Comparison of ENCODE assay signal across 8 cellular contexts in the genomic region with DNA sequence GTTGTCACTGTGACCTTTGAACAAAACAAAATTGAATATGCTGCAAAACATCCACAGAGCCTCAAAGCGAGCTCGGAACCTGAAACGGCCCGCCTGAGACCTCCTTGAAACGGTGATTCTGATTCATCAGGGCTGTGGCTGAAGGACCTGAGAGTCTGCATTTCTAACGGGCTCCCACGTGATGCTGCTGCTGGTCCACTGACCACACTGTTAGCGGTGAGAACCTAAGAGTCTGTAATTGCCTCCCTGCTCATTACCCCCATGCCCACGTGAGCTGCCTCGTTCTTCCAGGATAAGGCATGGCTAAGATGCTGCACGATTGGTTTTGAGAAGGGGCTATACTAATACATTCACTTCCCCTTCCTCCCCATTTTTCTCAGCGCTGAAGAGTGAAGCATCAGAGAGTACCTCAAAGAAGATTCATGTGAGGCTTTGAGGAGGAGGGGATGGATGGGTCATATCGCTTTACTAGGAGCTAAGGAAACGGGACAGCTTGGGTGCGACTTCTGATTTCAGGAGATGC. TPM values are rescaled to one million over a fixed set of nuclear protein-coding genes. Genes with fewer than 3 reads are reported as not detected.
A peak's percentile ranks its signal among the peaks of the same experiment; 100 is the strongest.
DNase-seq lines count a peak whose midpoint lies in the region; ATAC-seq and TF ChIP-seq lines count a peak whose summit lies in the region.

No MANE protein-coding gene starts in this region.

- no peak overlapping the region for H3K27ac Mint-ChIP-seq in effector memory CD8-positive, alpha-beta T cell
- H3K27ac Mint-ChIP-seq in progenitor cell of endocrine pancreas: peak overlapping the region; percentile 93

- peaks cover 45 to 46% of the 10 kb centered on the region in 2 donors for H3K27me3 Mint-ChIP-seq in effector memory CD8-positive, alpha-beta T cell
- peaks cover 55% of the 10 kb centered on the region for H3K27me3 Mint-ChIP-seq in progenitor cell of endocrine pancreas

- ATAC-seq in GM18505 (IDR thresholded peaks at IDR 0.05; ENCODE audit: unreplicated experiment) (peak; percentile 18), HG03354 (IDR thresholded peaks at IDR 0.05; ENCODE audit: poor library complexity, severe bottlenecking, unreplicated experiment) (peak; percentile 11)
- ATAC-seq in effector memory CD8-positive, alpha-beta T cell (replicated peaks): peak; percentile 14

- no peak for DNase-seq in effector memory CD8-positive, alpha-beta T cell
- no peak for DNase-seq in progenitor cell of endocrine pancreas (ENCODE audit: low spot score, unreplicated experiment)
- DNase-seq in DMS153 (lab: John Stamatoyannopoulos, UW): no peak
- DNase-seq in hippocampal formation (lab: John Stamatoyannopoulos, UW): no peak
- DNase-seq in glomerular visceral epithelial cell (ENCODE audit: extremely low spot score): no peak
- DNase-seq in GDM1 (lab: John Stamatoyannopoulos, UW): no peak

- no peak for TF ChIP-seq POLR2A in GM18505 (IDR thresholded peaks at IDR 0.05; ENCODE audit: borderline replicate concordance, extremely low read depth, insufficient read depth, insufficient read length)

- H3K4me3 Mint-ChIP-seq in effector memory CD8-positive, alpha-beta T cell: peak overlapping the region; percentile 20 to 43
- peak overlapping the region; percentile 73 for H3K4me3 Mint-ChIP-seq in progenitor cell of endocrine pancreas (ENCODE audit: low read depth)

- no peaks in the 10 kb centered on the region for H3K9me3 Mint-ChIP-seq in effector memory CD8-positive, alpha-beta T cell
- no peaks in the 10 kb centered on the region for H3K9me3 Mint-ChIP-seq in progenitor cell of endocrine pancreas (ENCODE audit: low read depth)

- H3K36me3 Mint-ChIP-seq in effector memory CD8-positive, alpha-beta T cell (ENCODE audit: insufficient read depth): no peaks in the 10 kb centered on the region
- H3K36me3 Mint-ChIP-seq in progenitor cell of endocrine pancreas (ENCODE audit: insufficient read depth): no peaks in the 10 kb centered on the region

- peaks cover 8 to 11% of the 10 kb centered on the region in 2 donors for H3K4me1 Mint-ChIP-seq in effector memory CD8-positive, alpha-beta T cell (ENCODE audit: low read depth in 2 of 2)
- peaks cover 19% of the 10 kb centered on the region for H3K4me1 Mint-ChIP-seq in progenitor cell of endocrine pancreas (ENCODE audit: low read depth)

- no peak for TF ChIP-seq CTCF in progenitor cell of endocrine pancreas (IDR thresholded peaks at IDR 0.05; ENCODE audit: unreplicated experiment)

RNA-seq across cellular contexts. Expression of gene TLR5, which starts 9.7 kb away (rescaled TPM):
- 3.2 and 3.9 TPM in 2 replicates for total RNA-seq in progenitor cell of endocrine pancreas
